Comparison of ENCODE assay signal across 10 cellular contexts in the genomic region with DNA sequence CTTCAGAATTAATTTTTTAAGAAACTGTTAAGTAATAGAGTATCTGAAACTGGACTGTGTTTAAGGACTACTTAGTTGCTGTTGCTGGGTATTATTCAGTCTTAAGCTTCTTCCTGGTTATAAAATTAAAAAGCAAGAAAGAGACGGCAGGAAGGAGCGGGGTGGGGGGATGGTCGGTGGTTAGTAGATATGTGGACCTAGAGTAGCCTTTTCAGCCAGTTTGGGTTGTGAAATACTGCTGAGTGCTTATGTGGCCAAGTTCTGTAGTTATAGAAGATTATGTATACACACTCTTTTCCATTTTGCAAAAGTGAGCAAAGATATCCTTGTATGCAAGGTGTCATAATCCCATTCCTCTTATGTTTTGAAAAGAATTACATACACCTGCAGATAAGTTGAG. TPM values are rescaled to one million over a fixed set of nuclear protein-coding genes. Genes with fewer than 3 reads are reported as not detected.
A peak's percentile ranks its signal among the peaks of the same experiment; 100 is the strongest.
DNase-seq lines count a peak whose midpoint lies in the region; ATAC-seq and TF ChIP-seq lines count a peak whose summit lies in the region.
"Had no signal": no experiment of that assay in that cellular context is flagged by ENCODE, and none has a peak within 500 bp of the region (broad histone marks: within the 10 kb centered on the region; RNA-seq: fewer than 3 reads in every experiment).

No MANE protein-coding gene starts in this region.

- no peaks in the 10 kb centered on the region for H3K9me3 ChIP-seq in Panc1 (ENCODE audit: control insufficient read depth, insufficient read depth, low read depth, low read length)
- no peaks in the 10 kb centered on the region for H3K9me3 ChIP-seq in iPS-18a (ENCODE audit: control insufficient read depth, low read depth, low read length)
- no peaks in the 10 kb centered on the region for H3K9me3 ChIP-seq in transverse colon

- peak; percentile 19 for DNase-seq in NK-92 treated with Interleukin-12 subunit alpha and Interleukin-12 subunit beta, amount 100 ng/mL, for 24 hours (lab: John Stamatoyannopoulos, UW)
- DNase-seq in NK-92 (lab: John Stamatoyannopoulos, UW; ENCODE audit: unreplicated experiment) (no peak), Panc1 (ENCODE audit: low read depth, low spot score) (no peak), transverse colon (no peak), HEK293T (ENCODE audit: extremely low spot score) (no peak)
- DNase-seq: stimulated activated CD4-positive, alpha-beta T cell treated with anti-CD3 and anti-CD28 coated beads, Interleukin-15, amount 100 ng/mL, for 24 hours had no signal

- 35 to 42% methylated on average over 3 of the region's 3 CpGs for WGBS in transverse colon (ENCODE audit: low coverage in 1 of 2), 2 donors

- H3K4me3 ChIP-seq in Panc1 (ENCODE audit: low read depth in 2 of 2, low read length in 2 of 2) (no peak overlapping the region; a peak in 1 of 4 replicates), iPS-18a (ENCODE audit: low read length) (no peak overlapping the region), transverse colon (no peak overlapping the region)

- in situ Hi-C loops in Panc1 (cut with HindIII; ENCODE audit: low pct_unique_long_range_greater_than_20kb, low sequenced_read_pairs) = loop anchor here (10.0 kb wide), 1 partner anchor 67 kb away; no protein-coding TSS in a partner anchor
- in situ Hi-C loops in transverse colon (cut with MboI; ENCODE audit: low pct_ligation_motif_present in 1 of 4, low pct_unique_long_range_greater_than_20kb in 1 of 4, low sequenced_read_pairs in 3 of 4) = no loop called here

- no peak for TF ChIP-seq CTCF in Panc1 (IDR thresholded peaks at IDR 0.05)
- TF ChIP-seq CTCF in transverse colon (IDR thresholded peaks at IDR 0.05) = no peak

- H3K27ac ChIP-seq in Panc1 (ENCODE audit: low read length) = peak overlapping the region; percentile 99
- H3K27ac ChIP-seq in iPS-18a (ENCODE audit: low read length) = no peak overlapping the region
- peak overlapping the region; percentile 2 to 15 (median 9) for H3K27ac ChIP-seq in transverse colon
- H3K27ac ChIP-seq: 22Rv1 had no signal

- POLR2A ChIA-PET in Panc1 (lab: Charles Lee) (interaction anchor here (0.6 to 0.8 kb wide), 5 partner anchors 15 to 77 kb away, joined by 3 to 9 read pairs (median 3); no protein-coding TSS in a partner anchor), HEK293T (lab: Yijun Ruan, JAX) (no interaction called here)

- CTCF ChIA-PET in Panc1 (lab: Charles Lee) = no interaction called here
- CTCF ChIA-PET in HEK293T (lab: Yijun Ruan, JAX) = interaction anchor here (0.9 kb wide), 1 partner anchor 9 kb away, joined by 4 read pairs; no protein-coding TSS in a partner anchor

- TF ChIP-seq EP300 in transverse colon (IDR thresholded peaks at IDR 0.05; ENCODE audit: low read depth) = no peak

- BruUV-seq in Panc1 (replicated peaks; lab: Mats Ljungman, UMichigan) = no TSS peak

- intact Hi-C loops in Panc1 (cut with micrococcal nuclease; ENCODE audit: unreplicated experiment) (no loop called here), transverse colon (cut with DNase I; ENCODE audit: low total_unique reads) (no loop called here)

- no peaks in the 10 kb centered on the region for H3K36me3 ChIP-seq in Panc1 (ENCODE audit: control insufficient read depth, insufficient read depth, low read length)
- H3K36me3 ChIP-seq in iPS-18a (ENCODE audit: control insufficient read depth, low read depth, low read length) = no peaks in the 10 kb centered on the region
- H3K36me3 ChIP-seq in transverse colon = no peaks in the 10 kb centered on the region

- TF ChIP-seq POLR2A in transverse colon (IDR thresholded peaks at IDR 0.05) = no peak

- ATAC-seq in Panc1 = no peak
- no peak for ATAC-seq in HG03108 (IDR thresholded peaks at IDR 0.05; ENCODE audit: unreplicated experiment)
- no peak for ATAC-seq in GM18502 (IDR thresholded peaks at IDR 0.05; ENCODE audit: poor library complexity, unreplicated experiment)

- H3K27me3 ChIP-seq in Panc1 (ENCODE audit: control insufficient read depth, insufficient read depth, low read length) (no peaks in the 10 kb centered on the region), iPS-18a (ENCODE audit: control insufficient read depth, insufficient read depth, low read length) (no peaks in the 10 kb centered on the region), transverse colon (no peaks in the 10 kb centered on the region)

- H3K9ac ChIP-seq in iPS-18a (ENCODE audit: low read length) = peak overlapping the region; percentile 2

- H3K4me1 ChIP-seq in Panc1 (ENCODE audit: control insufficient read depth, insufficient read depth, low read length) = peaks cover 95% of the 10 kb centered on the region
- peaks cover 43% of the 10 kb centered on the region for H3K4me1 ChIP-seq in iPS-18a (ENCODE audit: control insufficient read depth, low read depth, low read length)
- peaks cover 17 to 71% (median 48%) of the 10 kb centered on the region in 4 donors for H3K4me1 ChIP-seq in transverse colon

TF ChIP-seq in HEK293T, 16 proteins besides CTCF, POLR2A, EP300 and RAD21:
- TF ChIP-seq FOXA1 (IDR thresholded peaks at IDR 0.05) (no peak), TARDBP (IDR thresholded peaks at IDR 0.05) (no peak), CTBP1 (IDR thresholded peaks at IDR 0.05; ENCODE audit: borderline replicate concordance) (no peak), PKNOX1 (IDR thresholded peaks at IDR 0.05) (no peak), HDGF (IDR thresholded peaks at IDR 0.05; ENCODE audit: borderline replicate concordance) (no peak), BHLHE40 (IDR thresholded peaks at IDR 0.05; ENCODE audit: borderline replicate concordance) (no peak)

RNA-seq across cellular contexts. Expression of gene TRIO, which starts 28.5 kb away (rescaled TPM):
- 349 TPM for total RNA-seq in Panc1 (2021; ENCODE audit: unreplicated experiment)
- polyA plus RNA-seq in Panc1 (2012; ENCODE audit: insufficient read length) = 213 TPM
- 100 to 1,000 TPM; 186 to 388 (median 285) TPM for total RNA-seq in transverse colon
